Comparison of ENCODE assay signal across 23 cellular contexts in genomic region chr4:90030202-90030601, GRCh38.
"Had no signal": no experiment of that assay in that cellular context is flagged by ENCODE, and none has a peak within 500 bp of the region (broad histone marks: within the 10 kb centered on the region; RNA-seq: fewer than 3 reads in every experiment).

No MANE protein-coding gene starts in this region.

- H3K4me1 Mint-ChIP-seq: natural killer cell had no signal

- H3K4me1 ChIP-seq: esophagus squamous epithelium, lower lobe of right lung, pancreas, right lobe of liver, tibial nerve, upper lobe of left lung had no signal

- H3K36me3 Mint-ChIP-seq: natural killer cell; stimulated activated naive B cell treated with anti-CD40 and anti-IgM and Interleukin-4, amounts not matched to agents 10 μg/mL and 1 μg/mL and 100 μg/mL, for 72 hours had no signal

- ATAC-seq: left ventricle myocardium superior; lower lobe of right lung; natural killer cell; right lobe of liver; stimulated activated naive B cell treated with anti-CD40 and anti-IgM and Interleukin-4, amounts not matched to agents 10 μg/mL and 1 μg/mL and 100 μg/mL, for 72 hours had no signal

- H3K9me3 ChIP-seq: lower lobe of right lung, neutrophil, pancreas, right lobe of liver, thoracic aorta, tibial nerve, upper lobe of left lung had no signal

- H3K27ac Mint-ChIP-seq: natural killer cell; progenitor cell of endocrine pancreas; stimulated activated naive B cell treated with anti-CD40 and anti-IgM and Interleukin-4, amounts not matched to agents 10 μg/mL and 1 μg/mL and 100 μg/mL, for 72 hours; stimulated activated naive CD8-positive, alpha-beta T cell treated with anti-CD3 and anti-CD28 coated beads, Interleukin-15, Interleukin-2, amounts not matched to agents 100 ng/mL and 50 ng/mL, for 24 hours had no signal

- H3K36me3 ChIP-seq: esophagus squamous epithelium, lower lobe of right lung, neutrophil, pancreas, right lobe of liver, thoracic aorta, tibial nerve, upper lobe of left lung had no signal

- H3K27ac ChIP-seq: esophagus squamous epithelium, lower lobe of right lung, neutrophil, pancreas, right lobe of liver, thoracic aorta, tibial nerve, upper lobe of left lung had no signal

- H3K9me3 Mint-ChIP-seq: stimulated activated naive CD8-positive, alpha-beta T cell treated with anti-CD3 and anti-CD28 coated beads, Interleukin-15, Interleukin-2, amounts not matched to agents 100 ng/mL and 50 ng/mL, for 24 hours had no signal

- H3K4me3 ChIP-seq: esophagus squamous epithelium, lower lobe of right lung, pancreas, right lobe of liver, thoracic aorta, tibial nerve, upper lobe of left lung had no signal

- FAIRE-seq: colon, endometrium, keratinocyte, pancreas, small intestine, urothelium cell line had no signal

- H3K4me3 Mint-ChIP-seq: natural killer cell; stimulated activated naive B cell treated with anti-CD40 and anti-IgM and Interleukin-4, amounts not matched to agents 10 μg/mL and 1 μg/mL and 100 μg/mL, for 72 hours; stimulated activated naive CD8-positive, alpha-beta T cell treated with anti-CD3 and anti-CD28 coated beads, Interleukin-15, Interleukin-2, amounts not matched to agents 100 ng/mL and 50 ng/mL, for 24 hours had no signal

- H3K27me3 ChIP-seq: esophagus squamous epithelium, neutrophil, pancreas, right lobe of liver, tibial nerve, upper lobe of left lung had no signal

- H3K27me3 Mint-ChIP-seq: progenitor cell of endocrine pancreas; stimulated activated naive B cell treated with anti-CD40 and anti-IgM and Interleukin-4, amounts not matched to agents 10 μg/mL and 1 μg/mL and 100 μg/mL, for 72 hours; stimulated activated naive CD8-positive, alpha-beta T cell treated with anti-CD3 and anti-CD28 coated beads, Interleukin-15, Interleukin-2, amounts not matched to agents 100 ng/mL and 50 ng/mL, for 24 hours had no signal

- DNase-seq: effector memory CD4-positive, alpha-beta T cell; erythroblast; esophagus squamous epithelium; hypothalamus; left ventricle myocardium superior; lower lobe of right lung; natural killer cell; pancreas; right lobe of liver; stimulated activated CD4-positive, alpha-beta T cell treated with anti-CD3 and anti-CD28 coated beads, Interleukin-15, amount 100 ng/mL, for 24 hours; stimulated activated CD4-positive, alpha-beta T cell treated with anti-CD3 and anti-CD28 coated beads, Interleukin-2, amount 100 ng/mL, for 48 hours; stimulated activated naive B cell treated with anti-CD40 and anti-IgM and Interleukin-4, amounts not matched to agents 10 μg/mL and 1 μg/mL and 100 μg/mL, for 72 hours; upper lobe of left lung had no signal
